In genomic region chr1:243493156-243494129, GRCh38 we compare ENCODE assay signal across 22 cellular contexts.
A peak's percentile ranks its signal among the peaks of the same experiment; 100 is the strongest.
DNase-seq lines count a peak whose midpoint lies in the region; ATAC-seq, FAIRE-seq and TF ChIP-seq lines count a peak whose summit lies in the region.
"Had no signal": no experiment of that assay in that cellular context is flagged by ENCODE, and none has a peak within 500 bp of the region (broad histone marks: within the 10 kb centered on the region; RNA-seq: fewer than 3 reads in every experiment).

No MANE protein-coding gene starts in this region.

- no peak overlapping the region for H3K4me2 ChIP-seq in H1 (ENCODE audit: insufficient read depth in 1 of 2, low read depth in 2 of 2, low read length in 2 of 2)

- intact Hi-C loops in activated CD8-positive, alpha-beta T cell treated with anti-CD3 and anti-CD28 coated beads for 36 hours (cut with micrococcal nuclease): no loop called here
- intact Hi-C loops in breast epithelium (cut with DNase I; ENCODE audit: low total_unique reads): no loop called here

- H3K4me1 Mint-ChIP-seq in activated CD8-positive, alpha-beta T cell treated with anti-CD3 and anti-CD28 coated beads, Interleukin-2, amount 10 ng/mL, durations not matched to agents 7 days and 5 days (ENCODE audit: low read depth): peaks cover 2% of the 10 kb centered on the region
- peaks cover 3% of the 10 kb centered on the region for H3K4me1 Mint-ChIP-seq in activated CD8-positive, alpha-beta T cell treated with anti-CD3 and anti-CD28 coated beads for 36 hours (ENCODE audit: low read depth)
- peaks cover 23% of the 10 kb centered on the region in 2 donors for H3K4me1 Mint-ChIP-seq in stimulated activated naive B cell treated with anti-CD40 and anti-IgM and Interleukin-4, amounts not matched to agents 10 μg/mL and 1 μg/mL and 100 μg/mL, for 72 hours

- no peak for ATAC-seq in activated CD8-positive, alpha-beta T cell treated with anti-CD3 and anti-CD28 coated beads, Interleukin-2, amount 10 ng/mL, durations not matched to agents 7 days and 5 days
- no peak for ATAC-seq in activated CD8-positive, alpha-beta T cell treated with anti-CD3 and anti-CD28 coated beads for 36 hours
- ATAC-seq in stimulated activated naive B cell treated with anti-CD40 and anti-IgM and Interleukin-4, amounts not matched to agents 10 μg/mL and 1 μg/mL and 100 μg/mL, for 72 hours (replicated peaks): no peak
- ATAC-seq: activated CD4-positive, CD25-positive, alpha-beta regulatory T cell treated with anti-CD3 and anti-CD28 coated beads, Interleukin-2, amount 50 U/mL, for 24 hours; right cardiac atrium had no signal

- CTCF ChIA-PET in activated CD8-positive, alpha-beta T cell treated with anti-CD3 and anti-CD28 coated beads, Interleukin-2, amount 10 ng/mL, durations not matched to agents 7 days and 5 days (lab: Charles Lee): interaction anchor here (0.9 kb wide), 1 partner anchor 219 kb away, joined by 3 read pairs; no protein-coding TSS in a partner anchor
- CTCF ChIA-PET in activated CD8-positive, alpha-beta T cell treated with anti-CD3 and anti-CD28 coated beads for 36 hours (lab: Charles Lee): interaction anchor here (1.4 kb wide), 1 partner anchor 14 kb away, joined by 3 read pairs; no protein-coding TSS in a partner anchor
- CTCF ChIA-PET in H1 (lab: Charles Lee; ENCODE audit: partially characterized antibody): interaction anchor here (0.6 to 2.4 kb wide), 6 partner anchors 8 to 260 kb away, joined by 3 to 9 read pairs (median 4); no protein-coding TSS in a partner anchor

- H3K56ac ChIP-seq in H1 (replicated peaks; ENCODE audit: insufficient read length, low read depth, low read length): no peak overlapping the region

- no peaks in the 10 kb centered on the region; a peak in 1 of 4 replicates for H3K9me3 ChIP-seq in H1 (ENCODE audit: insufficient read depth in 2 of 2, low read depth in 1 of 2, low read length in 1 of 2)
- H3K9me3 ChIP-seq in HAP-1: no peaks in the 10 kb centered on the region
- H3K9me3 ChIP-seq in breast epithelium: no peaks in the 10 kb centered on the region
- H3K9me3 ChIP-seq: Peyer's patch, upper lobe of left lung had no signal

- TF ChIP-seq POLR2A in H1 (IDR thresholded peaks at IDR 0.05; ENCODE audit: control extremely low read depth in 1 of 2, low read depth in 2 of 2, low read length in 2 of 2): no peak
- TF ChIP-seq POLR2A in breast epithelium (IDR thresholded peaks at IDR 0.05): no peak

- H3K9ac ChIP-seq in H1 (replicated peaks in 1 of 4; ENCODE audit: extremely low read depth in 1 of 4, low read depth in 3 of 4, low read length in 3 of 4): no peak overlapping the region

- 81% methylated on average over 12 of the region's 14 CpGs; no CpG with 5 or more reads in 1 of the 2 experiments for WGBS in H1 (ENCODE audit: extremely low coverage in 1 of 2, insufficient coverage in 1 of 2, insufficient read length in 1 of 2, insufficient replicate concordance in 2 of 2, low coverage in 1 of 2, low lambda C conversion rate in 2 of 2, missing lambda C conversion rate in 1 of 2), 2 experiments

- no peaks in the 10 kb centered on the region for H3K36me3 Mint-ChIP-seq in activated CD8-positive, alpha-beta T cell treated with anti-CD3 and anti-CD28 coated beads, Interleukin-2, amount 10 ng/mL, durations not matched to agents 7 days and 5 days (ENCODE audit: low read depth)
- H3K36me3 Mint-ChIP-seq in activated CD8-positive, alpha-beta T cell treated with anti-CD3 and anti-CD28 coated beads for 36 hours (ENCODE audit: low read depth): no peaks in the 10 kb centered on the region
- peaks cover 19 to 41% of the 10 kb centered on the region in 2 donors for H3K36me3 Mint-ChIP-seq in stimulated activated naive B cell treated with anti-CD40 and anti-IgM and Interleukin-4, amounts not matched to agents 10 μg/mL and 1 μg/mL and 100 μg/mL, for 72 hours

- H3K79me2 ChIP-seq in H1 (ENCODE audit: control insufficient read depth in 1 of 2, insufficient read depth in 2 of 2, low read length in 2 of 2): no peaks in the 10 kb centered on the region

- H4K5ac ChIP-seq in H1 (ENCODE audit: insufficient read length, low read depth, low read length): no peak overlapping the region

- peak overlapping the region; percentile 73; the same call in 1 of the 2 replicates for H2BK15ac ChIP-seq in H1 (ENCODE audit: low read length)

- H2AFZ ChIP-seq in H1 (ENCODE audit: low read length): no peak overlapping the region

- peak overlapping the region; percentile 68; the same call in 1 of the 2 replicates for H2BK12ac ChIP-seq in H1 (ENCODE audit: low read depth, low read length)

- no peak overlapping the region for H4K8ac ChIP-seq in H1 (ENCODE audit: extremely low read depth, insufficient read depth, low read length)

- no peak overlapping the region for H3K27ac Mint-ChIP-seq in activated CD8-positive, alpha-beta T cell treated with anti-CD3 and anti-CD28 coated beads, Interleukin-2, amount 10 ng/mL, durations not matched to agents 7 days and 5 days
- no peak overlapping the region for H3K27ac Mint-ChIP-seq in activated CD8-positive, alpha-beta T cell treated with anti-CD3 and anti-CD28 coated beads for 36 hours
- H3K27ac Mint-ChIP-seq in stimulated activated naive B cell treated with anti-CD40 and anti-IgM and Interleukin-4, amounts not matched to agents 10 μg/mL and 1 μg/mL and 100 μg/mL, for 72 hours: peak overlapping the region; percentile 48

- POLR2A ChIA-PET in activated CD8-positive, alpha-beta T cell treated with anti-CD3 and anti-CD28 coated beads, Interleukin-2, amount 10 ng/mL, durations not matched to agents 7 days and 5 days (lab: Charles Lee): no interaction called here
- POLR2A ChIA-PET in activated CD8-positive, alpha-beta T cell treated with anti-CD3 and anti-CD28 coated beads for 36 hours (lab: Charles Lee): interaction anchor here (0.7 kb wide), 1 partner anchor 11 kb away, joined by 3 read pairs; no protein-coding TSS in a partner anchor
- POLR2A ChIA-PET in H1 (lab: Charles Lee; ENCODE audit: partially characterized antibody): interaction anchor here (1.1 kb wide), 1 partner anchor 10 kb away, joined by 3 read pairs; no protein-coding TSS in a partner anchor

- H4K20me1 ChIP-seq in H1 (replicated peaks in 1 of 2; ENCODE audit: control insufficient read depth in 1 of 2, insufficient read depth in 2 of 2, low read length in 2 of 2): no peaks in the 10 kb centered on the region

- H3K79me1 ChIP-seq in H1 (ENCODE audit: low read depth, low read length): no peaks in the 10 kb centered on the region

- H4K91ac ChIP-seq in H1 (replicated peaks; ENCODE audit: insufficient read length, low read length): peak overlapping the region; percentile 78

- peak; percentile 4 for DNase-seq in activated CD8-positive, alpha-beta T cell treated with anti-CD3 and anti-CD28 coated beads, Interleukin-2, amount 10 ng/mL, durations not matched to agents 7 days and 5 days
- DNase-seq in activated CD8-positive, alpha-beta T cell treated with anti-CD3 and anti-CD28 coated beads for 36 hours: no peak
- DNase-seq in NCI-H524 (lab: John Stamatoyannopoulos, UW): peak; percentile 22 to 74
- DNase-seq in H1 (ENCODE audit: low read depth in 1 of 2, low spot score in 2 of 2): no peak
- no peak for DNase-seq in stimulated activated naive B cell treated with anti-CD40 and anti-IgM and Interleukin-4, amounts not matched to agents 10 μg/mL and 1 μg/mL and 100 μg/mL, for 72 hours
- no peak for DNase-seq in GOT3 (lab: John Stamatoyannopoulos, UW)
- no peak for DNase-seq in HAP-1 (ENCODE audit: low spot score in 2 of 2)
- no peak for DNase-seq in breast epithelium (ENCODE audit: low spot score in 2 of 2)
- DNase-seq: activated T-cell treated with anti-CD3 and anti-CD28 coated beads for 4 hours; cortex of kidney; DMS153; HCEC 1CT; KBM-7; NCI-H1436; NCI-H526; Peyer's patch; right cardiac atrium; stimulated activated CD4-positive, alpha-beta T cell treated with anti-CD3 and anti-CD28 coated beads, Interleukin-2, amount 100 ng/mL, for 24 hours; stimulated activated CD8-positive, alpha-beta memory T cell treated with anti-CD3 and anti-CD28 coated beads, Interleukin-4, amount 100 ng/mL, for 48 hours; upper lobe of left lung had no signal

- TF ChIP-seq CTCF in activated CD8-positive, alpha-beta T cell treated with anti-CD3 and anti-CD28 coated beads for 36 hours (IDR thresholded peaks at IDR 0.05): no peak
- no peak for TF ChIP-seq CTCF in H1 (IDR thresholded peaks at IDR 0.05; ENCODE audit: control extremely low read depth in 1 of 3, insufficient read depth in 1 of 3, low read depth in 1 of 3, low read length in 3 of 3)
- no peak for TF ChIP-seq CTCF in breast epithelium (IDR thresholded peaks at IDR 0.05)

- H2BK20ac ChIP-seq in H1 (ENCODE audit: low read length): peak overlapping the region; percentile 95; the same call in 1 of the 2 replicates

- in situ Hi-C loops in HAP-1 (cut with MboI; ENCODE audit: low sequenced_read_pairs): no loop called here

- H3K27ac ChIP-seq in H1 (ENCODE audit: low read depth, low read length): no peak overlapping the region
- H3K27ac ChIP-seq in breast epithelium: no peak overlapping the region
- H3K27ac ChIP-seq: Peyer's patch had no signal

- no peak for TF ChIP-seq RAD21 in H1 (IDR thresholded peaks at IDR 0.05 in 1 of 2, conservative IDR thresholded peaks at IDR 0.05 in 1 of 2; ENCODE audit: low read depth in 2 of 2, low read length in 2 of 2)

- no peaks in the 10 kb centered on the region for H3K36me3 ChIP-seq in H1 (ENCODE audit: control insufficient read depth in 2 of 4, insufficient read depth in 4 of 4, low read length in 3 of 4)
- H3K36me3 ChIP-seq in HAP-1 (replicated peaks): no peaks in the 10 kb centered on the region
- H3K36me3 ChIP-seq in breast epithelium: no peaks in the 10 kb centered on the region
- H3K36me3 ChIP-seq: Peyer's patch had no signal

- no peaks in the 10 kb centered on the region for H3K9me3 Mint-ChIP-seq in activated CD8-positive, alpha-beta T cell treated with anti-CD3 and anti-CD28 coated beads, Interleukin-2, amount 10 ng/mL, durations not matched to agents 7 days and 5 days (ENCODE audit: insufficient read depth)
- H3K9me3 Mint-ChIP-seq in activated CD8-positive, alpha-beta T cell treated with anti-CD3 and anti-CD28 coated beads for 36 hours: no peaks in the 10 kb centered on the region
- H3K9me3 Mint-ChIP-seq in stimulated activated naive B cell treated with anti-CD40 and anti-IgM and Interleukin-4, amounts not matched to agents 10 μg/mL and 1 μg/mL and 100 μg/mL, for 72 hours: no peaks in the 10 kb centered on the region

- peak overlapping the region; percentile 86; the same call in 1 of the 2 replicates for H3K18ac ChIP-seq in H1 (ENCODE audit: extremely low read depth, low read length)

- H3K14ac ChIP-seq in H1 (ENCODE audit: insufficient read length): no peak overlapping the region

- no peak for TF ChIP-seq EP300 in H1 (IDR thresholded peaks at IDR 0.05; ENCODE audit: borderline replicate concordance in 1 of 2, low read depth in 2 of 2, low read length in 2 of 2)

- no peaks in the 10 kb centered on the region for H3K27me3 Mint-ChIP-seq in activated CD8-positive, alpha-beta T cell treated with anti-CD3 and anti-CD28 coated beads, Interleukin-2, amount 10 ng/mL, durations not matched to agents 7 days and 5 days (ENCODE audit: low read depth)
- H3K27me3 Mint-ChIP-seq in activated CD8-positive, alpha-beta T cell treated with anti-CD3 and anti-CD28 coated beads for 36 hours: no peaks in the 10 kb centered on the region
- H3K27me3 Mint-ChIP-seq in stimulated activated naive B cell treated with anti-CD40 and anti-IgM and Interleukin-4, amounts not matched to agents 10 μg/mL and 1 μg/mL and 100 μg/mL, for 72 hours: no peaks in the 10 kb centered on the region

- no peak overlapping the region for H3K4ac ChIP-seq in H1 (replicated peaks; ENCODE audit: insufficient read length, low read depth, low read length)

- H2BK5ac ChIP-seq in H1 (ENCODE audit: low read depth, low read length): peak overlapping the region; percentile 86; the same call in 1 of the 2 replicates

- H3K23ac ChIP-seq in H1 (ENCODE audit: insufficient read length): no peak overlapping the region

- no peak for FAIRE-seq in H1 (lab: Jason Lieb, UNC)

- peak overlapping the region; percentile 93 for H2BK120ac ChIP-seq in H1 (replicated peaks; ENCODE audit: low read depth, low read length)

- no peak overlapping the region for H2AK5ac ChIP-seq in H1 (ENCODE audit: low read depth, low read length)

- H3K23me2 ChIP-seq in H1 (ENCODE audit: low read depth, low read length): no peaks in the 10 kb centered on the region

- H3K4me1 ChIP-seq in H1 (replicated peaks in 1 of 4; ENCODE audit: control insufficient read depth in 3 of 4, insufficient read depth in 4 of 4, low read length in 3 of 4) (peaks cover 21 to 46% (median 35%) of the 10 kb centered on the region in 4 experiments), HAP-1 (peaks cover 36% of the 10 kb centered on the region), breast epithelium (no peaks in the 10 kb centered on the region)

- H3K4me3 ChIP-seq in H1 (ENCODE audit: extremely low read depth in 1 of 4, insufficient read depth in 2 of 4, low read depth in 3 of 4, low read length in 4 of 4) (no peak overlapping the region), HAP-1 (no peak overlapping the region), breast epithelium (no peak overlapping the region)
- H3K4me3 ChIP-seq: lung, Peyer's patch, upper lobe of left lung had no signal

- H3K27me3 ChIP-seq in H1 (replicated peaks in 1 of 4; ENCODE audit: control insufficient read depth in 3 of 4, extremely low read depth in 1 of 4, insufficient read depth in 3 of 4, low read length in 3 of 4): no peaks in the 10 kb centered on the region
- H3K27me3 ChIP-seq in HAP-1 (ENCODE audit: low read depth): no peaks in the 10 kb centered on the region
- no peaks in the 10 kb centered on the region for H3K27me3 ChIP-seq in breast epithelium
- H3K27me3 ChIP-seq: Peyer's patch, upper lobe of left lung had no signal

- no peak overlapping the region for H3K4me3 Mint-ChIP-seq in activated CD8-positive, alpha-beta T cell treated with anti-CD3 and anti-CD28 coated beads, Interleukin-2, amount 10 ng/mL, durations not matched to agents 7 days and 5 days
- no peak overlapping the region for H3K4me3 Mint-ChIP-seq in activated CD8-positive, alpha-beta T cell treated with anti-CD3 and anti-CD28 coated beads for 36 hours
- H3K4me3 Mint-ChIP-seq in stimulated activated naive B cell treated with anti-CD40 and anti-IgM and Interleukin-4, amounts not matched to agents 10 μg/mL and 1 μg/mL and 100 μg/mL, for 72 hours: no peak overlapping the region

Comparison
In these comparisons a context has a peak if more than half of its experiments do, and no peak if none do; other contexts are left out.
1. DNase-seq: peak in activated CD8-positive, alpha-beta T cell treated with anti-CD3 and anti-CD28 coated beads, Interleukin-2, amount 10 ng/mL, durations not matched to agents 7 days and 5 days (single experiment) and NCI-H524 (2 of 2); none in activated CD8-positive, alpha-beta T cell treated with anti-CD3 and anti-CD28 coated beads for 36 hours (single experiment), H1 (0 of 2), stimulated activated naive B cell treated with anti-CD40 and anti-IgM and Interleukin-4, amounts not matched to agents 10 μg/mL and 1 μg/mL and 100 μg/mL, for 72 hours (single experiment), GOT3 (single experiment), HAP-1 (0 of 2) and breast epithelium (0 of 2).